15 cellular contexts compared by ENCODE assay signal in genomic region chr7:25995893-25996529, GRCh38.
DNase-seq lines count a peak whose midpoint lies in the region; ATAC-seq and TF ChIP-seq lines count a peak whose summit lies in the region.
"Had no signal": no experiment of that assay in that cellular context is flagged by ENCODE, and none has a peak within 500 bp of the region (broad histone marks: within the 10 kb centered on the region; RNA-seq: fewer than 3 reads in every experiment).

No MANE protein-coding gene starts in this region.

- TF ChIP-seq CTCF in endodermal cell (conservative IDR thresholded peaks at IDR 0.05), result peak; percentile 64

- DNase-seq in SHP77 (lab: John Stamatoyannopoulos, UW), result peak; percentile 35 to 41
- DNase-seq in SHP77 treated with DMSO at 0.1 percent for 48 hours (lab: John Stamatoyannopoulos, UW), result no peak
- peak; percentile 65 for DNase-seq in NCI-H748 (lab: John Stamatoyannopoulos, UW; ENCODE audit: unreplicated experiment)
- no peak for DNase-seq in endodermal cell
- DNase-seq in UCSD-AML1 (lab: John Stamatoyannopoulos, UW; ENCODE audit: unreplicated experiment), result no peak
- no peak for DNase-seq in NCI-H526 (lab: John Stamatoyannopoulos, UW)
- DNase-seq in middle frontal gyrus (ENCODE audit: extremely low spot score, low spot score), result no peak
- DNase-seq: activated CD4-positive, alpha-beta T cell treated with anti-CD3 and anti-CD28 coated beads, Interleukin-2, amount 10 ng/mL, durations not matched to agents 24 days and 14 days; immature natural killer cell; stimulated activated naive CD8-positive, alpha-beta T cell treated with anti-CD3 and anti-CD28 coated beads, Interleukin-15, amount 100 ng/mL, for 72 hours had no signal

- H3K27ac ChIP-seq in endodermal cell (ENCODE audit: low read depth, low read length), result no peak overlapping the region
- H3K27ac ChIP-seq: skin epidermis, vagina had no signal

- H3K27me3 ChIP-seq in endodermal cell (ENCODE audit: control insufficient read depth, insufficient read depth, low read length, poor library complexity, severe bottlenecking), result no peaks in the 10 kb centered on the region
- H3K27me3 ChIP-seq: vagina had no signal

- no peak for ATAC-seq in HG02571 (IDR thresholded peaks at IDR 0.05; ENCODE audit: unreplicated experiment)
- ATAC-seq: stimulated activated naive CD8-positive, alpha-beta T cell treated with anti-CD3 and anti-CD28 coated beads, Interleukin-15, amount 100 ng/mL, for 72 hours had no signal

- H3K4me3 Mint-ChIP-seq in endodermal cell, result no peak overlapping the region
- H3K4me3 Mint-ChIP-seq: activated CD4-positive, alpha-beta T cell treated with anti-CD3 and anti-CD28 coated beads, Interleukin-2, amount 10 ng/mL, durations not matched to agents 24 days and 14 days; activated naive CD8-positive, alpha-beta T cell; immature natural killer cell; stimulated activated naive CD8-positive, alpha-beta T cell treated with anti-CD3 and anti-CD28 coated beads, Interleukin-15, amount 100 ng/mL, for 72 hours had no signal

- no peak overlapping the region for H3K4me3 ChIP-seq in endodermal cell (ENCODE audit: low read length)
- H3K4me3 ChIP-seq: HAP-1, skin epidermis, vagina had no signal

- WGBS in endodermal cell (ENCODE audit: insufficient coverage in 1 of 2, insufficient read length in 1 of 2), 2 experiments, result 85 to 89% methylated on average over 5 to 7 of the region's 7 CpGs

- H3K27me3 Mint-ChIP-seq in endodermal cell (ENCODE audit: insufficient read depth), result no peaks in the 10 kb centered on the region

- peaks cover 20% of the 10 kb centered on the region for H3K4me1 Mint-ChIP-seq in endodermal cell
- H3K4me1 Mint-ChIP-seq: activated CD4-positive, alpha-beta T cell treated with anti-CD3 and anti-CD28 coated beads, Interleukin-2, amount 10 ng/mL, durations not matched to agents 24 days and 14 days; stimulated activated naive CD8-positive, alpha-beta T cell treated with anti-CD3 and anti-CD28 coated beads, Interleukin-15, amount 100 ng/mL, for 72 hours had no signal

- H3K36me3 Mint-ChIP-seq in endodermal cell (ENCODE audit: low read depth), result no peaks in the 10 kb centered on the region
- H3K36me3 Mint-ChIP-seq: activated naive CD8-positive, alpha-beta T cell; immature natural killer cell had no signal

- no peak overlapping the region for H3K9ac ChIP-seq in endodermal cell (ENCODE audit: extremely low read depth, low read length, poor library complexity, severe bottlenecking)

- no peak overlapping the region for H3K27ac Mint-ChIP-seq in endodermal cell
- H3K27ac Mint-ChIP-seq: activated CD4-positive, alpha-beta T cell treated with anti-CD3 and anti-CD28 coated beads, Interleukin-2, amount 10 ng/mL, durations not matched to agents 24 days and 14 days; activated naive CD8-positive, alpha-beta T cell; stimulated activated naive CD8-positive, alpha-beta T cell treated with anti-CD3 and anti-CD28 coated beads, Interleukin-15, amount 100 ng/mL, for 72 hours had no signal

- no peaks in the 10 kb centered on the region for H3K4me1 ChIP-seq in endodermal cell (ENCODE audit: control insufficient read depth, insufficient read depth, low read length)
- H3K4me1 ChIP-seq: HAP-1, vagina had no signal

- H3K9me3 ChIP-seq in endodermal cell (ENCODE audit: control insufficient read depth, low read length), result peaks cover 4% of the 10 kb centered on the region
- H3K9me3 ChIP-seq: HAP-1, vagina had no signal

- H3K36me3 ChIP-seq in endodermal cell (ENCODE audit: control insufficient read depth, insufficient read depth, low read length), result no peaks in the 10 kb centered on the region
- H3K36me3 ChIP-seq: HAP-1, vagina had no signal

- peaks cover 3% of the 10 kb centered on the region for H3K9me3 Mint-ChIP-seq in endodermal cell
- H3K9me3 Mint-ChIP-seq: activated CD4-positive, alpha-beta T cell treated with anti-CD3 and anti-CD28 coated beads, Interleukin-2, amount 10 ng/mL, durations not matched to agents 24 days and 14 days; immature natural killer cell; stimulated activated naive CD8-positive, alpha-beta T cell treated with anti-CD3 and anti-CD28 coated beads, Interleukin-15, amount 100 ng/mL, for 72 hours had no signal

Comparison
In these comparisons a context has a peak if more than half of its experiments do, and no peak if none do; other contexts are left out.
1. DNase-seq: peak in SHP77 (2 of 2) and NCI-H748 (single experiment); none in SHP77 treated with DMSO at 0.1 percent for 48 hours (single experiment), endodermal cell (single experiment), UCSD-AML1 (single experiment), NCI-H526 (0 of 2) and middle frontal gyrus (single experiment).